1 cellular context compared by ENCODE assay signal in the genomic region with DNA sequence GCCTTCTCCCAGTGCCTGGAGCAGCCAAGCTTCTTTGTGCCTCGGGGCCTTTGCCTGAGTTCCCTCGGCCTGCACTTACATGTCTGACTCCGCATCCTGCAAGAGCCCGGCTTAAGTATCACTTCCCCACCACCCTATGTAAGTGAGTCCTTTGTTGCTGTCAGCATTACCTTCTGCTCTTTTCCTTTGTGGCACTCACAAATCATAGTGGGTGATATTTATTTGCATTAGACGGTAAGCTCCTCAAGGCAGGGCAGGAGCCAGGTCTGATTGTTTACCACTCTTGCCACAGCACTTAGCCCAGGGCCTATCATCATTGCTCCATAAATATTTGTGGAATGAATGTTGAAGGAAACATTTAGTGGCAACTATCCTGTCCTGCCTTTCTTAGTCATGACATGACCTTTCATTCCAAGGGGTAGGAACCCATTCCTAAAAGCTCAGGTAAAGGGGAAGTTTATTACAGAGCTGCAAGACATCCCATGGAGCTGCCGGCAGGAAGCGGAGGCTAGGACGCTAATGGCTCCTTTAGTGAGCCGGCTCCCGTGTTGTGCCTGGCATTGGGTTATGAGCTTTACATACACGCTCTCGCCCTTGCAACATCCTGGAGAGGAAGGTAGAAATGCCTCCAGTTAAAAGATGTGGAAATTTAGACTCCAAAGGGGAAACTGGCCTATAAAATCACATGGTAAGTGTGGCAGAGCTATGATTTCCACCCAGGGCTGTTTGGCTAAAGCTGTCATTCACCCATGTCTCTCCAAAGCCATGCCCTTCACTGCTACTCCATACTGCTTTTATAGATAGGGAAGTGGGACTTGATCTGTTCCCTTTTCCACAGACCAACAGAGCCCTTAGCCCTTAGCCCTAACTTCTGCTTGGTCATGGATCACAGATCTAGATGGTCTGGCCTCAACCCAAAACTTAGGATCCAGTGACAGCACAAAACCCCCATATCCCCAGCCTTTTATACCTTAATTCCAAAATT.
TF ChIP-seq lines count a peak whose summit lies in the region.

No MANE protein-coding gene starts in this region.

TF ChIP-seq in K562, 482 proteins besides CTCF, POLR2A, EP300 and RAD21:
- TF ChIP-seq, protein P1, sequence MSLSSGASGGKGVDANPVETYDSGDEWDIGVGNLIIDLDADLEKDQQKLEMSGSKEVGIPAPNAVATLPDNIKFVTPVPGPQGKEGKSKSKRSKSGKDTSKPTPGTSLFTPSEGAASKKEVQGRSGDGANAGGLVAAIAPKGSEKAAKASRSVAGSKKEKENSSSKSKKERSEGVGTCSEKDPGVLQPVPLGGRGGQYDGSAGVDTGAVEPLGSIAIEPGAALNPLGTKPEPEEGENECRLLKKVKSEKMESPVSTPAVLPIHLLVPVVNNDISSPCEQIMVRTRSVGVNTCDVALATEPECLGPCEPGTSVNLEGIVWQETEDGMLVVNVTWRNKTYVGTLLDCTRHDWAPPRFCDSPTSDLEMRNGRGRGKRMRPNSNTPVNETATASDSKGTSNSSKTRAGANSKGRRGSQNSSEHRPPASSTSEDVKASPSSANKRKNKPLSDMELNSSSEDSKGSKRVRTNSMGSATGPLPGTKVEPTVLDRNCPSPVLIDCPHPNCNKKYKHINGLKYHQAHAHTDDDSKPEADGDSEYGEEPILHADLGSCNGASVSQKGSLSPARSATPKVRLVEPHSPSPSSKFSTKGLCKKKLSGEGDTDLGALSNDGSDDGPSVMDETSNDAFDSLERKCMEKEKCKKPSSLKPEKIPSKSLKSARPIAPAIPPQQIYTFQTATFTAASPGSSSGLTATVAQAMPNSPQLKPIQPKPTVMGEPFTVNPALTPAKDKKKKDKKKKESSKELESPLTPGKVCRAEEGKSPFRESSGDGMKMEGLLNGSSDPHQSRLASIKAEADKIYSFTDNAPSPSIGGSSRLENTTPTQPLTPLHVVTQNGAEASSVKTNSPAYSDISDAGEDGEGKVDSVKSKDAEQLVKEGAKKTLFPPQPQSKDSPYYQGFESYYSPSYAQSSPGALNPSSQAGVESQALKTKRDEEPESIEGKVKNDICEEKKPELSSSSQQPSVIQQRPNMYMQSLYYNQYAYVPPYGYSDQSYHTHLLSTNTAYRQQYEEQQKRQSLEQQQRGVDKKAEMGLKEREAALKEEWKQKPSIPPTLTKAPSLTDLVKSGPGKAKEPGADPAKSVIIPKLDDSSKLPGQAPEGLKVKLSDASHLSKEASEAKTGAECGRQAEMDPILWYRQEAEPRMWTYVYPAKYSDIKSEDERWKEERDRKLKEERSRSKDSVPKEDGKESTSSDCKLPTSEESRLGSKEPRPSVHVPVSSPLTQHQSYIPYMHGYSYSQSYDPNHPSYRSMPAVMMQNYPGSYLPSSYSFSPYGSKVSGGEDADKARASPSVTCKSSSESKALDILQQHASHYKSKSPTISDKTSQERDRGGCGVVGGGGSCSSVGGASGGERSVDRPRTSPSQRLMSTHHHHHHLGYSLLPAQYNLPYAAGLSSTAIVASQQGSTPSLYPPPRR (CRISPR knock-in tag; IDR thresholded peaks at IDR 0.05; ENCODE audit: borderline replicate concordance), result no peak
- peak; percentile 48; the same call in 1 of the 2 replicates for TF ChIP-seq SPI1 (IDR thresholded peaks at IDR 0.05; ENCODE audit: borderline replicate concordance, low read depth, low read length)
